ENCODE assay signal across 8 cellular contexts in the genomic region with DNA sequence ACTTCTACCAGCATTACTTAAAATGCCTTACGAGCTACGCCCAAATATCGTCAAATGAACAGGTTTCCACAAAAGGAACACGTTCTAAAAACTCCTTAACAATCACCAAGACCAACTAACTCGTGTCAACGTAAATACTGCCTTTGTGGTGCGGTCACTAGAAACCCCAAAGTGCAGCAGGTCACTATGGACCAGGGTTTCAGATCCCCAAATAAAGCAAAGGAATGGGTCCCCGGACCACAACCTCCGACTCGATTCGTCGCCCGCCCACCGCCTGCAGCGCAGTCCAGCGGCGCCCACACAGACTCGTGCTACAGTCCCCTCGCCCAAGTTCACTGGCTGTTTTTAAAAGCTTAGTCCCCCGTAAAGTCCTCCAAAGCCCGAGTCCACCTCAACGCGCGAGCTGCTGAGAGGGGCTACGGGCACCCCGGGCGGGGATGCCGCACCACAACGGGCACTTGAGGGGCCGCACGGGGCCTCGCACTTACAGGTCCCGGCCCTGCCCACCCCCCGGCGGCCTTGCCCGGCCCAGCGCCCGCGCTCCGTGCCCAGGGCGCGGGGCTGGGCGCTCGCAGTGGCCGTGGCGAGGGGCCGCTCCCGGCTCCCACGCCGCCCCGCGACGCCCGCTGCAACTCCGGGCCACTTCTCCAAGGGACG. TPM values are rescaled to one million over a fixed set of nuclear protein-coding genes. Genes with fewer than 3 reads are reported as not detected.
DNase-seq lines count a peak whose midpoint lies in the region; ATAC-seq and TF ChIP-seq lines count a peak whose summit lies in the region.

No MANE protein-coding gene starts in this region.

- TF ChIP-seq CTCF in hepatocyte (IDR thresholded peaks at IDR 0.05; ENCODE audit: poor library complexity), result no peak

- ATAC-seq in activated naive CD8-positive, alpha-beta T cell treated with anti-CD3 and anti-CD28 coated beads, Interleukin-2, amount 10 ng/mL, durations not matched to agents 7 days and 5 days (ENCODE audit: low read depth), result no peak
- ATAC-seq in HG03045 (IDR thresholded peaks at IDR 0.05; ENCODE audit: unreplicated experiment) (no peak), HG02981 (IDR thresholded peaks at IDR 0.05; ENCODE audit: unreplicated experiment) (no peak)

- H3K9me2 ChIP-seq in hepatocyte (replicated peaks; ENCODE audit: insufficient read depth), result no peaks in the 10 kb centered on the region

- H3K36me3 ChIP-seq in hepatocyte (replicated peaks; ENCODE audit: insufficient read depth, low read depth), result no peaks in the 10 kb centered on the region

- POLR2A ChIA-PET in activated naive CD8-positive, alpha-beta T cell treated with anti-CD3 and anti-CD28 coated beads, Interleukin-2, amount 10 ng/mL, durations not matched to agents 7 days and 5 days (lab: Charles Lee), result no interaction called here

- peak overlapping the region; percentile 97 for H3K27ac ChIP-seq in hepatocyte

- no peaks in the 10 kb centered on the region for H3K9me3 Mint-ChIP-seq in activated T-cell treated with anti-CD3 and anti-CD28 coated beads, Interleukin-2, amount 50 U/mL, for 24 hours
- no peaks in the 10 kb centered on the region for H3K9me3 Mint-ChIP-seq in activated naive CD8-positive, alpha-beta T cell treated with anti-CD3 and anti-CD28 coated beads, Interleukin-2, amount 10 ng/mL, durations not matched to agents 7 days and 5 days

- no peaks in the 10 kb centered on the region for H3K9me3 ChIP-seq in hepatocyte (ENCODE audit: low read depth)

- peak overlapping the region; percentile 70 for H3K4me3 Mint-ChIP-seq in activated T-cell treated with anti-CD3 and anti-CD28 coated beads, Interleukin-2, amount 50 U/mL, for 24 hours
- peak overlapping the region; percentile 75 for H3K4me3 Mint-ChIP-seq in activated naive CD8-positive, alpha-beta T cell treated with anti-CD3 and anti-CD28 coated beads, Interleukin-2, amount 10 ng/mL, durations not matched to agents 7 days and 5 days

- peak; percentile 31 for DNase-seq in activated T-cell treated with anti-CD3 and anti-CD28 coated beads, Interleukin-2, amount 50 U/mL, for 24 hours
- no peak for DNase-seq in activated T-cell treated with anti-CD3 and anti-CD28 coated beads for 4 hours
- peak; percentile 31 for DNase-seq in activated naive CD8-positive, alpha-beta T cell treated with anti-CD3 and anti-CD28 coated beads, Interleukin-2, amount 10 ng/mL, durations not matched to agents 7 days and 5 days
- peak; percentile 28 for DNase-seq in hepatocyte (ENCODE audit: low spot score)
- DNase-seq in skeletal muscle cell (ENCODE audit: low read depth), result no peak
- DNase-seq in LoVo (ENCODE audit: low spot score), result no peak

- H2AFZ ChIP-seq in hepatocyte, result peak overlapping the region; percentile 19

- H3K27me3 Mint-ChIP-seq in activated T-cell treated with anti-CD3 and anti-CD28 coated beads, Interleukin-2, amount 50 U/mL, for 24 hours, result peaks cover 74% of the 10 kb centered on the region
- peaks cover 51% of the 10 kb centered on the region for H3K27me3 Mint-ChIP-seq in activated naive CD8-positive, alpha-beta T cell treated with anti-CD3 and anti-CD28 coated beads, Interleukin-2, amount 10 ng/mL, durations not matched to agents 7 days and 5 days

- peaks cover 12% of the 10 kb centered on the region for H4K20me1 ChIP-seq in hepatocyte (ENCODE audit: insufficient read depth, poor library complexity, severe bottlenecking)

- H3K36me3 Mint-ChIP-seq in activated T-cell treated with anti-CD3 and anti-CD28 coated beads, Interleukin-2, amount 50 U/mL, for 24 hours (ENCODE audit: low read depth), result no peaks in the 10 kb centered on the region
- peaks cover 6% of the 10 kb centered on the region for H3K36me3 Mint-ChIP-seq in activated naive CD8-positive, alpha-beta T cell treated with anti-CD3 and anti-CD28 coated beads, Interleukin-2, amount 10 ng/mL, durations not matched to agents 7 days and 5 days

- WGBS in hepatocyte (ENCODE audit: low lambda C conversion rate, missing lambda C conversion rate), result 1% methylated on average over 32 of the region's 56 CpGs

- H3K4me1 Mint-ChIP-seq in activated T-cell treated with anti-CD3 and anti-CD28 coated beads, Interleukin-2, amount 50 U/mL, for 24 hours (ENCODE audit: low read depth), result peaks cover 23% of the 10 kb centered on the region
- H3K4me1 Mint-ChIP-seq in activated naive CD8-positive, alpha-beta T cell treated with anti-CD3 and anti-CD28 coated beads, Interleukin-2, amount 10 ng/mL, durations not matched to agents 7 days and 5 days, result peaks cover 14% of the 10 kb centered on the region

- peaks cover 69% of the 10 kb centered on the region for H3K79me2 ChIP-seq in hepatocyte

- H3K27ac Mint-ChIP-seq in activated T-cell treated with anti-CD3 and anti-CD28 coated beads, Interleukin-2, amount 50 U/mL, for 24 hours, result no peak overlapping the region
- peak overlapping the region; percentile 21 for H3K27ac Mint-ChIP-seq in activated naive CD8-positive, alpha-beta T cell treated with anti-CD3 and anti-CD28 coated beads, Interleukin-2, amount 10 ng/mL, durations not matched to agents 7 days and 5 days

- peaks cover 12% of the 10 kb centered on the region for H3K27me3 ChIP-seq in hepatocyte

- H3K4me2 ChIP-seq in hepatocyte, result peak overlapping the region; percentile 92

- H3K4me1 ChIP-seq in hepatocyte (ENCODE audit: insufficient read depth), result peaks cover 2% of the 10 kb centered on the region

- H3K4me3 ChIP-seq in hepatocyte, result peak overlapping the region; percentile 84
- peak overlapping the region; percentile 91 for H3K4me3 ChIP-seq in skeletal muscle cell (ENCODE audit: low read depth, low read length)

RNA-seq across cellular contexts. Expression of a gene that starts 1.1 kb away (rescaled TPM):
- total RNA-seq in activated naive CD8-positive, alpha-beta T cell treated with anti-CD3 and anti-CD28 coated beads, Interleukin-2, amount 10 ng/mL, durations not matched to agents 7 days and 5 days, result not detected
- 22.8 and 27.3 TPM in 2 replicates for total RNA-seq in hepatocyte
- 13.4 and 15.2 TPM in 2 replicates for polyA plus RNA-seq in hepatocyte

Comparison
In these comparisons a context has a peak if more than half of its experiments do, and no peak if none do; other contexts are left out.
1. DNase-seq: peak in activated T-cell treated with anti-CD3 and anti-CD28 coated beads, Interleukin-2, amount 50 U/mL, for 24 hours (single experiment), activated naive CD8-positive, alpha-beta T cell treated with anti-CD3 and anti-CD28 coated beads, Interleukin-2, amount 10 ng/mL, durations not matched to agents 7 days and 5 days (single experiment) and hepatocyte (single experiment); none in activated T-cell treated with anti-CD3 and anti-CD28 coated beads for 4 hours (single experiment), skeletal muscle cell (single experiment) and LoVo (single experiment).
2. RNA of a gene that starts 1.1 kb away (total RNA-seq): 22.8 to 27.3 TPM in hepatocyte; not detected in activated naive CD8-positive, alpha-beta T cell treated with anti-CD3 and anti-CD28 coated beads, Interleukin-2, amount 10 ng/mL, durations not matched to agents 7 days and 5 days; every median in the first group is over 10 times any median in the second.